8 cellular contexts compared by ENCODE assay signal in the genomic region with DNA sequence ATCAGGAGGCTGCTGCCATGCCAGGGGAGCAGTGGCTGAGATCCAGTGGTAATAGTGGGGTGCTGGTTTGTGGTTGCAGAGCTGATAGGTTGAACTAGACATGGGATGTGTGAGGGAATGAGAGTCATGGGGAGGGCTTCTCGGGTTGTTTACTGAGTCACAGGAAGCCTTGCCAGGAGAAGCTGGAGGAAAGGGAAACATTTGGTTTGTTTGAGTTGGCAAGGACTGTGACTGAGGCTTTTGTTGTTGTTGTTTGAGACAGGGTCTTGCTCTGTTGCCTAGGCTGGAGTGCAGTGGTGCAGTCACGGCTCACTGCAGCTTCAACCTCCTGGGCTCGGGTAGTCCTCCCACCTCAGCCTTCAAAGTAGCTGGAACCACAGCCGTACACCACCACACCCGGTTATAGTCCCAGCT. TPM values are rescaled to one million over a fixed set of nuclear protein-coding genes. Genes with fewer than 3 reads are reported as not detected.
DNase-seq lines count a peak whose midpoint lies in the region; ATAC-seq and TF ChIP-seq lines count a peak whose summit lies in the region.

No MANE protein-coding gene starts in this region.

- DNase-seq in AG09319 (ENCODE audit: extremely low read depth, low read depth): peak; percentile 86
- DNase-seq in MG63: peak; percentile 84
- peak; percentile 94 to 96 for DNase-seq in cardiac fibroblast (ENCODE audit: low read depth in 2 of 2)
- DNase-seq in memory B cell (ENCODE audit: low spot score in 2 of 2): no peak
- no peak for DNase-seq in islet precursor cell
- DNase-seq in stimulated activated naive CD4-positive, alpha-beta T cell treated with Interleukin-2 at 50 U/mL for 16 hours (lab: John Stamatoyannopoulos, UW): no peak
- no peak for DNase-seq in HT-29 (ENCODE audit: low spot score)

- TF ChIP-seq CTCF in AG09319 (IDR thresholded peaks at IDR 0.05; ENCODE audit: low read depth, low read length): no peak
- no peak for TF ChIP-seq CTCF in cardiac fibroblast (IDR thresholded peaks at IDR 0.05; ENCODE audit: low read depth, low read length)

- no peaks in the 10 kb centered on the region for H3K27me3 ChIP-seq in MG63

- H3K9me3 ChIP-seq in MG63: no peaks in the 10 kb centered on the region

- H3K9me3 Mint-ChIP-seq in memory B cell: no peaks in the 10 kb centered on the region

- H3K36me3 Mint-ChIP-seq in memory B cell: peaks cover 59% of the 10 kb centered on the region

- H3K27me3 Mint-ChIP-seq in memory B cell: no peaks in the 10 kb centered on the region

- peak overlapping the region; percentile 6 for H3K27ac Mint-ChIP-seq in memory B cell

- H3K4me3 ChIP-seq in MG63 (no peak overlapping the region), cardiac fibroblast (replicated peaks in 1 of 2; ENCODE audit: low read depth in 2 of 2, low read length in 2 of 2) (no peak overlapping the region)

- ATAC-seq in memory B cell (ENCODE audit: low read depth) (no peak), HG03571 (IDR thresholded peaks at IDR 0.05; ENCODE audit: unreplicated experiment) (no peak)

- H3K4me1 Mint-ChIP-seq in memory B cell: peaks cover 4% of the 10 kb centered on the region

- H3K4me3 Mint-ChIP-seq in memory B cell: no peak overlapping the region

- H3K36me3 ChIP-seq in MG63: peaks cover 66% of the 10 kb centered on the region

RNA-seq across cellular contexts. Expression of a gene that starts 49.3 kb away (rescaled TPM):
- 16.3 and 25.1 TPM in 2 replicates for total RNA-seq in MG63 (2014; rRNA removed; shearing (Covaris generic); ENCODE audit: low replicate concordance)
- 37.1 and 51.2 TPM in 2 replicates for total RNA-seq in HT-29 (2014; rRNA removed; shearing (Covaris generic))

RNA-seq across cellular contexts. Expression of a gene that starts 55.1 kb away (rescaled TPM):
- not detected in 2 replicates for total RNA-seq in MG63 (2014; rRNA removed; shearing (Covaris generic); ENCODE audit: low replicate concordance)
- total RNA-seq in HT-29 (2014; rRNA removed; shearing (Covaris generic)): not detected in 2 replicates

Comparison
In these comparisons a context has a peak if more than half of its experiments do, and no peak if none do; other contexts are left out.
1. DNase-seq: peak in AG09319 (single experiment), MG63 (single experiment) and cardiac fibroblast (2 of 2); none in memory B cell (0 of 2), islet precursor cell (single experiment), stimulated activated naive CD4-positive, alpha-beta T cell treated with Interleukin-2 at 50 U/mL for 16 hours (single experiment) and HT-29 (single experiment).